ENCODE assay signal across 1 cellular context in the genomic region with DNA sequence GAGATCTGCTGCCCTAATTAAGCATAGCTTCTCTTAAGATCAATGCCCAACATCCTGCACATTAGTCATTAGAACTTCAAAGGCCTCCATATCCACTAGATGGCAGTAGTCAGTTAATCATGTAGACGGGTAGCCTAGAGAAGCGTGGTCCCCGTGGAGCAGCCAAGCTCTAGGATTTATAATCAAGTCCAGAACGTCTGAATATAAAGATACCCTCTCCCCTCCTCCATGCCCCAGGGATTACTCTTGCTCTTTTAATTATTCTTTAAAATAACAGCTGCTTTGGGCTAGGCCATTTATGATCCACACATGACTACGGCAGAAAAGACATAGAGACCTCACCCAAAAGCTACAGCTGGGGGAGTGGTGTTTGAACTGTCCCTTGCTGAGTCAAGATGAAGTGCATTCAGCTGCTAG.
TF ChIP-seq lines count a peak whose summit lies in the region.

No MANE protein-coding gene starts in this region.

TF ChIP-seq in IMR-90, 13 proteins besides CTCF, POLR2A, EP300 and RAD21 (continued from another document):
- TF ChIP-seq SMC3 (IDR thresholded peaks at IDR 0.05; ENCODE audit: low read depth, low read length) (peak; percentile 47), CEBPB (IDR thresholded peaks at IDR 0.05; ENCODE audit: low read depth, low read length) (no peak)
- TF ChIP-seq, protein P1, sequence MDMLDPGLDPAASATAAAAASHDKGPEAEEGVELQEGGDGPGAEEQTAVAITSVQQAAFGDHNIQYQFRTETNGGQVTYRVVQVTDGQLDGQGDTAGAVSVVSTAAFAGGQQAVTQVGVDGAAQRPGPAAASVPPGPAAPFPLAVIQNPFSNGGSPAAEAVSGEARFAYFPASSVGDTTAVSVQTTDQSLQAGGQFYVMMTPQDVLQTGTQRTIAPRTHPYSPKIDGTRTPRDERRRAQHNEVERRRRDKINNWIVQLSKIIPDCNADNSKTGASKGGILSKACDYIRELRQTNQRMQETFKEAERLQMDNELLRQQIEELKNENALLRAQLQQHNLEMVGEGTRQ (IDR thresholded peaks at IDR 0.05; ENCODE audit: low read depth, low read length), result no peak
